8 cellular contexts compared by ENCODE assay signal in the genomic region with DNA sequence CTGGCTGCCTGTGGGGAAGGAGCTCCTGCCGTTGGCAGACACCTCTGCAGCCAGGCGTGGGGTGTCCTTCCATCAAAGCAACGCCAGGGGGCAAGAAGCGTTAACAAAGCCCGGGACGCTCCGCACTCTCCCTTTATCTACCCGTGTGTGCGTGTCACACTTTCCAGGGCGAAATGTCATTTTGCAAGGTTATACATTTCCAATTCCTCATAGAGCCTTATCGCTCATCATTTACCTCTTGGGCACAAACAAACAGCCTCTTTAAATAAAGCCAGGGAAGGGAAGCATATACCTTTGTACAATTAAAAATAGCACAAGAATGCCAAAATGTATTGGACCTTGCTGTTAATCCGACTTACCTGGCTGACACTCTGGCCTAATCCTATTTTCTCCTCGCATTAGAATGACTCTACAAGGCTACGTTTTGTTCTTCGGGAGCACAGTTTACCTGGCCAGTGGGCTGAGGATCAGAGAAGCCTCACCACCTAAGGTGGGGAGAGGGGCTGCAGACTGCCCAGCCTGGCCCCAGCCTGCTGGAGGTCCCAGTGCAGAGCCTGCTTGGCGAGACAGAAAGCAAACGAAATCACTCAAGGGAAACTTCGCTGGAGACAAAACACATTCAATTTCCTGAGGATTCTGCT.
DNase-seq lines count a peak whose midpoint lies in the region; ATAC-seq and TF ChIP-seq lines count a peak whose summit lies in the region.

No MANE protein-coding gene starts in this region.

- no peak overlapping the region for H3K9ac ChIP-seq in adipocyte (ENCODE audit: low read length)

- H3K36me3 ChIP-seq in adipocyte (ENCODE audit: control insufficient read depth, insufficient read depth, low read length, severe bottlenecking) (no peaks in the 10 kb centered on the region), gastrocnemius medialis (no peaks in the 10 kb centered on the region)

- peak; percentile 87 for TF ChIP-seq CTCF in GM12873 (IDR thresholded peaks at IDR 0.05; ENCODE audit: insufficient read depth, low read depth, low read length, missing control alignments)
- peak; percentile 36 to 78 (median 49) for TF ChIP-seq CTCF in gastrocnemius medialis (IDR thresholded peaks at IDR 0.05 in 4 of 5, conservative IDR thresholded peaks at IDR 0.05 in 1 of 5)

- in situ Hi-C loops in gastrocnemius medialis (cut with MboI; ENCODE audit: low sequenced_read_pairs in 4 of 4), result no loop called here

- peak; percentile 67 for DNase-seq in NCI-H1105 (lab: John Stamatoyannopoulos, UW)
- DNase-seq in T-helper 1 cell, result peak in 4 of 5 donors; percentile 31 to 67 (median 41)
- peak; percentile 80 for DNase-seq in adipocyte (ENCODE audit: low read depth)
- DNase-seq in right cardiac atrium, result peak; percentile 60 to 82 (median 78)
- DNase-seq in gastrocnemius medialis, result peak; percentile 33 to 56

- H3K4me3 ChIP-seq in adipocyte (ENCODE audit: low read length) (no peak overlapping the region), right cardiac atrium (ENCODE audit: low read length) (no peak overlapping the region), gastrocnemius medialis (no peak overlapping the region)

- ATAC-seq in HG02610 (IDR thresholded peaks at IDR 0.05; ENCODE audit: unreplicated experiment), result peak; percentile 82
- peak; percentile 64 to 73 for ATAC-seq in right cardiac atrium
- ATAC-seq in gastrocnemius medialis, result peak; percentile 49 to 85
- no peak for ATAC-seq in HG03045 (IDR thresholded peaks at IDR 0.05; ENCODE audit: unreplicated experiment)

- H3K9me3 ChIP-seq in adipocyte (ENCODE audit: control insufficient read depth, low read length) (peaks cover 4% of the 10 kb centered on the region), right cardiac atrium (ENCODE audit: control insufficient read depth, low read length) (no peaks in the 10 kb centered on the region), gastrocnemius medialis (no peaks in the 10 kb centered on the region)

- intact Hi-C loops in right cardiac atrium (cut with DNase I), result no loop called here
- intact Hi-C loops in gastrocnemius medialis (cut with DNase I; ENCODE audit: low total_unique reads), result loop anchor here (5.0 kb wide), 1 partner anchor 77 kb away; the partner anchor contains the start of gene EN2

- WGBS in right cardiac atrium, result 2% methylated on average over 18 of the region's 18 CpGs

- peaks cover 96% of the 10 kb centered on the region for H3K27me3 ChIP-seq in adipocyte (replicated peaks; ENCODE audit: control insufficient read depth, insufficient read depth, low read length)
- H3K27me3 ChIP-seq in right cardiac atrium (ENCODE audit: control insufficient read depth, insufficient read depth), result no peaks in the 10 kb centered on the region
- H3K27me3 ChIP-seq in gastrocnemius medialis, result peaks cover 91 to 99% (median 97%) of the 10 kb centered on the region in 3 donors

- no peak for TF ChIP-seq POLR2A in gastrocnemius medialis (IDR thresholded peaks at IDR 0.05)

- H3K27ac ChIP-seq in right cardiac atrium (ENCODE audit: low read length) (no peak overlapping the region), gastrocnemius medialis (no peak overlapping the region)

- H3K4me1 ChIP-seq in adipocyte (ENCODE audit: control insufficient read depth, insufficient read depth, low read length) (peaks cover 18% of the 10 kb centered on the region), right cardiac atrium (ENCODE audit: control insufficient read depth, insufficient read depth, low read length) (peaks cover 6% of the 10 kb centered on the region), gastrocnemius medialis (peaks cover 16 to 19% of the 10 kb centered on the region in 2 donors)
